Comparison of ENCODE assay signal across 8 cellular contexts in genomic region chr20:14055127-14055742, GRCh38. TPM values are rescaled to one million over a fixed set of nuclear protein-coding genes. Genes with fewer than 3 reads are reported as not detected.
DNase-seq lines count a peak whose midpoint lies in the region; ATAC-seq and FAIRE-seq lines count a peak whose summit lies in the region.

No MANE protein-coding gene starts in this region.

- no peak overlapping the region for H3K4me3 ChIP-seq in Jurkat, Clone E6-1 (ENCODE audit: low read length)

- FAIRE-seq in colon (lab: Jason Lieb, UNC) = peak; percentile 57

- ATAC-seq in HG03280 (IDR thresholded peaks at IDR 0.05; ENCODE audit: unreplicated experiment) = no peak

- DNase-seq in A172 (ENCODE audit: low spot score) (peak; percentile 59), GM03348 (ENCODE audit: low spot score) (peak; percentile 52), NOMO-1 treated with dmso at 0.1 percent for 144 hours (lab: John Stamatoyannopoulos, UW; ENCODE audit: unreplicated experiment) (peak; percentile 20), midbrain (lab: John Stamatoyannopoulos, UW) (peak; percentile 70), HK-2 (ENCODE audit: unreplicated experiment) (no peak)
- peak; percentile 71 for DNase-seq in Jurkat, Clone E6-1 (ENCODE audit: low read depth, low spot score)

RNA-seq across cellular contexts. Expression of gene MACROD2, which starts 59.9 kb away (rescaled TPM):
- 0.02 and 0.46 TPM in 2 replicates for total RNA-seq in A172 (2014; rRNA removed; shearing (Covaris generic))
- not detected for polyA plus RNA-seq in Jurkat, Clone E6-1 (2012; ENCODE audit: insufficient read depth, insufficient read length)
